In genomic region chr10:110151871-110152270, GRCh38 we compare ENCODE assay signal across 13 cellular contexts.
"Had no signal": no experiment of that assay in that cellular context is flagged by ENCODE, and none has a peak within 500 bp of the region (broad histone marks: within the 10 kb centered on the region; RNA-seq: fewer than 3 reads in every experiment).

No MANE protein-coding gene starts in this region.

- H3K36me3 ChIP-seq: suprapubic skin had no signal

- DNase-seq: activated CD4-positive, alpha-beta T cell treated with anti-CD3 and anti-CD28 coated beads, Interleukin-2, amount 50 U/mL, for 4 hours; activated naive CD4-positive, alpha-beta T cell treated with Interleukin-2 at 50 U/mL for 16 hours; anterior cingulate cortex; foreskin fibroblast; glutamatergic neuron; hypothalamus; left ventricle myocardium superior; naive thymus-derived CD8-positive, alpha-beta T cell; occipital lobe had no signal

- ATAC-seq: activated CD4-positive, CD25-positive, alpha-beta regulatory T cell treated with anti-CD3 and anti-CD28 coated beads, Interleukin-2, amount 50 U/mL, for 24 hours; activated T-helper 17 cell treated with anti-CD3 and anti-CD28 coated beads, Interleukin-2, amount 50 U/mL, for 72 hours; left ventricle myocardium superior; naive thymus-derived CD8-positive, alpha-beta T cell had no signal

- H3K27ac ChIP-seq: suprapubic skin had no signal

- H3K4me3 ChIP-seq: smooth muscle cell, suprapubic skin had no signal

- H3K4me1 ChIP-seq: suprapubic skin had no signal

- H3K9me3 ChIP-seq: suprapubic skin had no signal

- H3K4me2 ChIP-seq: smooth muscle cell had no signal
